ENCODE assay signal across 16 cellular contexts in the genomic region with DNA sequence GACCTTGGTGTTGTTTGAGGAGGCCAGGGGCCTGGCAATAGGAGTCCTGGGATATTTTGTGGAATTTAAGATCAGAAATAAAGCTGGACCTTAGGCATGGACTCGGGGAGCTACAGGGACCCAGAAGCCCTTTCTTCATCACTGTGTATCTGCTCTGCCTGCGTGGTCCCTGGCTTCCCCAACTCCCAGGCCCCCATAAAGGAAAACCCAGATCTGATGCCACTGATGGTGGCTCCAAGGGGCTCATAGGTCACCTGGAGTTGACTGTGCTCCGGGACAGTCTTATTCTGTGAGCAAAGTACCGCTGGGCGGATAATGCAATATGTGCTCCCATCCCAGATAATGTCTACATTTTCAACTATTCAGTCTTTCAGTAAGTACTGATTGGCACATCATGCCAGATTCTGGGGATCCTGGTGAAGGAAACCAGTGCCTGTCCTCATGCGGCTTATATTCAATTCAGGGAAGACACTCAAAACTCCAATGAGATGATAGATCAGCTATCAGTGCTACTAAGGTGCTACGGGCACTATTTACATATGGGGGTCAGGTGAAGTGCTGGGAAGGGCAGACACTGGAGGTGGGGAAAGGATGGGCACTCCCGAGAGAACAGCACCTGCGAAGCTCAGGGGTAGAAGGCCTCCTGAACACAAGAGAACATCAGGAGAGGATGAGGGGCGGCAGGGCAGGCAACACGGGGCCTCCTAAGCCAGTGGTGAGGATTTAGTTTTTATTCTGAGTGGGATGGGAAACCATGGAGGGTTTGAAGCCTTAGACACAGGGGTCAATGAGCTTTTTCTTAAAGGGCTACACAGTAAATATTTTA. TPM values are rescaled to one million over a fixed set of nuclear protein-coding genes. Genes with fewer than 3 reads are reported as not detected.
A peak's percentile ranks its signal among the peaks of the same experiment; 100 is the strongest.
DNase-seq lines count a peak whose midpoint lies in the region; ATAC-seq and TF ChIP-seq lines count a peak whose summit lies in the region.
"Had no signal": no experiment of that assay in that cellular context is flagged by ENCODE, and none has a peak within 500 bp of the region (broad histone marks: within the 10 kb centered on the region; RNA-seq: fewer than 3 reads in every experiment).

No MANE protein-coding gene starts in this region.

- ATAC-seq in T-helper 17 cell = no peak
- ATAC-seq in GM18868 (IDR thresholded peaks at IDR 0.05; ENCODE audit: unreplicated experiment) = no peak
- ATAC-seq in HG02840 (IDR thresholded peaks at IDR 0.05; ENCODE audit: low FRiP score, unreplicated experiment) = no peak

- H3K27me3 Mint-ChIP-seq in HFFc6 (ENCODE audit: insufficient read depth) (peaks cover 53% of the 10 kb centered on the region), T-helper 17 cell (no peaks in the 10 kb centered on the region)
- no peaks in the 10 kb centered on the region for H3K27me3 Mint-ChIP-seq in activated T-helper 1 cell treated with anti-CD3 and anti-CD28 coated beads, Interleukin-12 subunit alpha, Interleukin-12 subunit beta, Interleukin-2, Interleukin-4 antibody, amounts not matched to agents 30 ng/mL and 10 ng/mL and 1 ng/mL, durations not matched to agents 14 hours and 24 hours and 36 hours (ENCODE audit: insufficient read depth)
- H3K27me3 Mint-ChIP-seq: CD4-positive, CD25-positive, alpha-beta regulatory T cell had no signal

- H3K4me3 Mint-ChIP-seq in HFFc6 (peak overlapping the region; percentile 40), T-helper 17 cell (no peak overlapping the region)
- no peak overlapping the region for H3K4me3 Mint-ChIP-seq in activated T-helper 1 cell treated with anti-CD3 and anti-CD28 coated beads, Interleukin-12 subunit alpha, Interleukin-12 subunit beta, Interleukin-2, Interleukin-4 antibody, amounts not matched to agents 30 ng/mL and 10 ng/mL and 1 ng/mL, durations not matched to agents 14 hours and 24 hours and 36 hours

- peaks cover 36% of the 10 kb centered on the region for H3K4me1 ChIP-seq in iPS-15b (ENCODE audit: control insufficient read depth, insufficient read depth, low read length)

- H3K9me3 Mint-ChIP-seq in HFFc6 = peaks cover 9% of the 10 kb centered on the region; the same call in 1 of the 2 replicates
- H3K9me3 Mint-ChIP-seq in activated T-helper 1 cell treated with anti-CD3 and anti-CD28 coated beads, Interleukin-12 subunit alpha, Interleukin-12 subunit beta, Interleukin-2, Interleukin-4 antibody, amounts not matched to agents 30 ng/mL and 10 ng/mL and 1 ng/mL, durations not matched to agents 14 hours and 24 hours and 36 hours = no peaks in the 10 kb centered on the region

- H3K27me3 ChIP-seq in iPS-15b (ENCODE audit: control insufficient read depth, insufficient read depth, low read length) = no peaks in the 10 kb centered on the region
- H3K27me3 ChIP-seq: colonic mucosa, ovary had no signal

- H3K4me3 ChIP-seq in iPS-15b (ENCODE audit: low read depth, low read length) = no peak overlapping the region
- no peak overlapping the region for H3K4me3 ChIP-seq in skin epidermis
- H3K4me3 ChIP-seq: colonic mucosa, ovary had no signal

- peak overlapping the region in 17 of 21 experiments; percentile 4 to 97 (median 43) for H3K27ac ChIP-seq in skin epidermis
- H3K27ac ChIP-seq: colonic mucosa, ovary had no signal

- intact Hi-C loops in activated T-helper 1 cell treated with anti-CD3 and anti-CD28 coated beads, Interleukin-12 subunit alpha, Interleukin-12 subunit beta, Interleukin-2, Interleukin-4 antibody, amounts not matched to agents 30 ng/mL and 10 ng/mL and 1 ng/mL, durations not matched to agents 14 hours and 24 hours and 36 hours (cut with micrococcal nuclease) = no loop called here

- no peak for DNase-seq in HFFc6
- no peak for DNase-seq in T-helper 17 cell
- DNase-seq in GM10266 (ENCODE audit: extremely low spot score) = no peak
- DNase-seq in activated T-helper 1 cell treated with anti-CD3 and anti-CD28 coated beads, Interleukin-12 subunit alpha, Interleukin-12 subunit beta, Interleukin-2, Interleukin-4 antibody, amounts not matched to agents 30 ng/mL and 10 ng/mL and 1 ng/mL, durations not matched to agents 14 hours and 24 hours and 36 hours (ENCODE audit: low spot score) = no peak
- DNase-seq: activated CD4-positive, alpha-beta T cell treated with anti-CD3 and anti-CD28 coated beads for 48 hours; activated naive CD4-positive, alpha-beta T cell; CD4-positive, CD25-positive, alpha-beta regulatory T cell; colonic mucosa; SIG-M5; stimulated activated CD4-positive, alpha-beta T cell treated with anti-CD3 and anti-CD28 coated beads, Interleukin-1b, Interleukin-23, amount 100 ng/mL, for 48 hours; stimulated activated naive CD4-positive, alpha-beta T cell treated with Interleukin-2 at 50 U/mL for 16 hours had no signal

- H3K9ac ChIP-seq in iPS-15b (ENCODE audit: low read depth, low read length) = peak overlapping the region; percentile 28

- H3K4me1 Mint-ChIP-seq in HFFc6 (ENCODE audit: low read depth) (peaks cover 55% of the 10 kb centered on the region), T-helper 17 cell (peaks cover 17% of the 10 kb centered on the region)
- peaks cover 25% of the 10 kb centered on the region for H3K4me1 Mint-ChIP-seq in activated T-helper 1 cell treated with anti-CD3 and anti-CD28 coated beads, Interleukin-12 subunit alpha, Interleukin-12 subunit beta, Interleukin-2, Interleukin-4 antibody, amounts not matched to agents 30 ng/mL and 10 ng/mL and 1 ng/mL, durations not matched to agents 14 hours and 24 hours and 36 hours (ENCODE audit: low read depth)

- TF ChIP-seq CTCF in HFFc6 (IDR thresholded peaks at IDR 0.05) = no peak
- TF ChIP-seq CTCF in GM10266 (IDR thresholded peaks at IDR 0.05; ENCODE audit: control insufficient read depth, insufficient read depth, low read depth, missing control alignments) = no peak

- H3K36me3 Mint-ChIP-seq in HFFc6 (ENCODE audit: low read depth) (peaks cover 48% of the 10 kb centered on the region), T-helper 17 cell (ENCODE audit: low read depth) (no peaks in the 10 kb centered on the region)
- peaks cover 3% of the 10 kb centered on the region for H3K36me3 Mint-ChIP-seq in activated T-helper 1 cell treated with anti-CD3 and anti-CD28 coated beads, Interleukin-12 subunit alpha, Interleukin-12 subunit beta, Interleukin-2, Interleukin-4 antibody, amounts not matched to agents 30 ng/mL and 10 ng/mL and 1 ng/mL, durations not matched to agents 14 hours and 24 hours and 36 hours (ENCODE audit: low read depth)
- H3K36me3 Mint-ChIP-seq: CD4-positive, CD25-positive, alpha-beta regulatory T cell had no signal

- no peaks in the 10 kb centered on the region for H3K36me3 ChIP-seq in iPS-15b (ENCODE audit: control insufficient read depth, insufficient read depth, low read length)
- H3K36me3 ChIP-seq: colonic mucosa, ovary had no signal

- no peaks in the 10 kb centered on the region for H3K9me3 ChIP-seq in T-helper 17 cell (ENCODE audit: control insufficient read depth, low read length, poor library complexity, severe bottlenecking)
- H3K9me3 ChIP-seq in iPS-15b (ENCODE audit: control insufficient read depth, insufficient read depth, low read length) = no peaks in the 10 kb centered on the region
- H3K9me3 ChIP-seq: colonic mucosa, ovary had no signal

- peak overlapping the region; percentile 64 for H3K27ac Mint-ChIP-seq in HFFc6
- peak overlapping the region; percentile 45 for H3K27ac Mint-ChIP-seq in T-helper 17 cell
- no peak overlapping the region for H3K27ac Mint-ChIP-seq in activated T-helper 1 cell treated with anti-CD3 and anti-CD28 coated beads, Interleukin-12 subunit alpha, Interleukin-12 subunit beta, Interleukin-2, Interleukin-4 antibody, amounts not matched to agents 30 ng/mL and 10 ng/mL and 1 ng/mL, durations not matched to agents 14 hours and 24 hours and 36 hours

RNA-seq across cellular contexts. Expression of gene SELPLG, which starts 5.5 kb away (rescaled TPM):
- total RNA-seq in HFFc6 (2021; fragmentation: NEBNext Ultra II Directional; extraction: Animal tissue kit (Norgen Biotek cat#: 25700)) = 1 to 10 TPM; 6.2 to 8.1 (median 7.1) TPM
- 100 to 1,000 TPM in 1 of 2 donors, 10 to 100 TPM in 1; 91.3 to 131 TPM for total RNA-seq in T-helper 17 cell
- total RNA-seq in activated T-helper 1 cell treated with anti-CD3 and anti-CD28 coated beads, Interleukin-12 subunit alpha, Interleukin-12 subunit beta, Interleukin-2, Interleukin-4 antibody, amounts not matched to agents 30 ng/mL and 10 ng/mL and 1 ng/mL, durations not matched to agents 14 hours and 24 hours and 36 hours = 51.9 and 53.5 TPM in 2 replicates

RNA-seq across cellular contexts. Expression of gene TMEM119, which starts 41.3 kb away (rescaled TPM):
- total RNA-seq in HFFc6 (2021; fragmentation: NEBNext Ultra II Directional; extraction: Animal tissue kit (Norgen Biotek cat#: 25700)) = 10 to 100 TPM; 11.9 to 22.2 (median 19.1) TPM
- 1 to 10 TPM; 3.9 to 5.0 TPM for total RNA-seq in T-helper 17 cell
- 0.12 TPM in 1 of 2 replicates, not detected in the other for total RNA-seq in activated T-helper 1 cell treated with anti-CD3 and anti-CD28 coated beads, Interleukin-12 subunit alpha, Interleukin-12 subunit beta, Interleukin-2, Interleukin-4 antibody, amounts not matched to agents 30 ng/mL and 10 ng/mL and 1 ng/mL, durations not matched to agents 14 hours and 24 hours and 36 hours
